ENCODE assay signal across 24 cellular contexts in genomic region chr2:24403168-24403850, GRCh38.
"Had no signal": no experiment of that assay in that cellular context is flagged by ENCODE, and none has a peak within 500 bp of the region (broad histone marks: within the 10 kb centered on the region; RNA-seq: fewer than 3 reads in every experiment).

No MANE protein-coding gene starts in this region.

- H3K27ac ChIP-seq: adrenal gland, pancreas, suprapubic skin, transverse colon had no signal

- H3K4me3 ChIP-seq: lung had no signal

- H3K9me3 Mint-ChIP-seq: activated CD4-positive, alpha-beta memory T cell treated with anti-CD3 and anti-CD28 coated beads, Interleukin-2, amount 10 ng/mL, durations not matched to agents 7 days and 5 days; central memory CD8-positive, alpha-beta T cell; mesothelial cell of epicardium; natural killer cell; T-helper 1 cell treated with Interleukin-12 subunit alpha and Interleukin-12 subunit beta and Interleukin-4 antibody, amounts not matched to agents 30 μg/mL and 1 μg/mL, for 36 hours had no signal

- H3K27me3 ChIP-seq: adrenal gland, dorsolateral prefrontal cortex, pancreas had no signal

- H3K36me3 Mint-ChIP-seq: mesothelial cell of epicardium, natural killer cell had no signal

- H3K36me3 ChIP-seq: adrenal gland, pancreas, stomach, suprapubic skin, transverse colon had no signal

- DNase-seq: activated CD4-positive, alpha-beta memory T cell treated with anti-CD3 and anti-CD28 coated beads, Interleukin-2, amount 10 ng/mL, durations not matched to agents 7 days and 5 days; activated CD4-positive, alpha-beta T cell treated with anti-CD3 and anti-CD28 coated beads for 48 hours; activated CD4-positive, CD25-positive, alpha-beta regulatory T cell; activated gamma-delta T cell treated with Interleukin-2 at 50 U/mL for 16 hours; kidney; natural killer cell; psoas muscle; stimulated activated CD4-positive, alpha-beta T cell treated with anti-CD3 and anti-CD28 coated beads, Interleukin-12 subunit alpha, Interleukin-12 subunit beta, amount 100 ng/mL, for 4 hours; stimulated activated CD4-positive, alpha-beta T cell treated with anti-CD3 and anti-CD28 coated beads, Interleukin-4, amount 100 ng/mL, for 4 hours; stomach; T1000 had no signal

- ATAC-seq: natural killer cell, psoas muscle had no signal

- H3K4me1 ChIP-seq: pancreas had no signal

- FAIRE-seq: astrocyte, colon, kidney, pancreas, urothelium cell line had no signal

- H3K9me3 ChIP-seq: adrenal gland, pancreas, psoas muscle, suprapubic skin, transverse colon had no signal

- H3K27ac Mint-ChIP-seq: activated CD4-positive, alpha-beta memory T cell treated with anti-CD3 and anti-CD28 coated beads, Interleukin-2, amount 10 ng/mL, durations not matched to agents 7 days and 5 days; activated naive CD8-positive, alpha-beta T cell; natural killer cell; T-helper 1 cell treated with Interleukin-12 subunit alpha and Interleukin-12 subunit beta and Interleukin-4 antibody, amounts not matched to agents 30 μg/mL and 1 μg/mL, for 36 hours had no signal

- H3K4me1 Mint-ChIP-seq: central memory CD8-positive, alpha-beta T cell; natural killer cell had no signal

- H3K4me3 Mint-ChIP-seq: activated CD4-positive, alpha-beta memory T cell treated with anti-CD3 and anti-CD28 coated beads, Interleukin-2, amount 10 ng/mL, durations not matched to agents 7 days and 5 days; activated naive CD8-positive, alpha-beta T cell; central memory CD8-positive, alpha-beta T cell; mesothelial cell of epicardium; natural killer cell; T-helper 1 cell treated with Interleukin-12 subunit alpha and Interleukin-12 subunit beta and Interleukin-4 antibody, amounts not matched to agents 30 μg/mL and 1 μg/mL, for 36 hours had no signal
